In genomic region chr6:11486959-11487358, GRCh38 we compare ENCODE assay signal across 17 cellular contexts. TPM values are rescaled to one million over a fixed set of nuclear protein-coding genes. Genes with fewer than 3 reads are reported as not detected.
A peak's percentile ranks its signal among the peaks of the same experiment; 100 is the strongest.
DNase-seq lines count a peak whose midpoint lies in the region; TF ChIP-seq lines count a peak whose summit lies in the region.
"Had no signal": no experiment of that assay in that cellular context is flagged by ENCODE, and none has a peak within 500 bp of the region (broad histone marks: within the 10 kb centered on the region; RNA-seq: fewer than 3 reads in every experiment).

No MANE protein-coding gene starts in this region.

- WGBS in adrenal gland, 4 donors = 42 to 64% (median 55%) methylated on average over 2 of the region's 2 CpGs
- WGBS in testis, 2 donors = 49 to 63% methylated on average over 2 of the region's 2 CpGs

- no peak overlapping the region for H3K9ac ChIP-seq in neural progenitor cell
- H3K9ac ChIP-seq: BLaER1 treated with 17β-estradiol and CSF1 and Interleukin-3, amounts not matched to agents 10 nM and 100 nM had no signal

- H3K4me3 ChIP-seq in adrenal gland (no peak overlapping the region), neural progenitor cell (no peak overlapping the region), testis (no peak overlapping the region), WERI-Rb-1 (ENCODE audit: low read depth, low read length) (no peak overlapping the region)
- H3K4me3 ChIP-seq: A549; BLaER1 treated with 17β-estradiol and CSF1 and Interleukin-3, amounts not matched to agents 10 nM and 100 nM had no signal

- no peaks in the 10 kb centered on the region for H3K27me3 ChIP-seq in adrenal gland
- H3K27me3 ChIP-seq in neural progenitor cell = no peaks in the 10 kb centered on the region
- H3K27me3 ChIP-seq in testis = no peaks in the 10 kb centered on the region
- no peaks in the 10 kb centered on the region for H3K27me3 ChIP-seq in WERI-Rb-1 (ENCODE audit: insufficient read depth, low read depth, severe bottlenecking)
- H3K27me3 ChIP-seq: BLaER1 treated with 17β-estradiol and CSF1 and Interleukin-3, amounts not matched to agents 10 nM and 100 nM had no signal

- H3K4me1 Mint-ChIP-seq in neural progenitor cell = peaks cover 31% of the 10 kb centered on the region
- H3K4me1 Mint-ChIP-seq: B cell had no signal

- H3K4me1 ChIP-seq in adrenal gland (replicated peaks in 1 of 2) (no peaks in the 10 kb centered on the region), neural progenitor cell (peaks cover 27% of the 10 kb centered on the region), testis (peaks cover 12% of the 10 kb centered on the region)
- H3K4me1 ChIP-seq: A549, Caco-2 had no signal

- peaks cover 20% of the 10 kb centered on the region for H3F3A ChIP-seq in neural progenitor cell (ENCODE audit: low read depth)

- TF ChIP-seq POLR2A in adrenal gland (IDR thresholded peaks at IDR 0.05) = no peak
- no peak for TF ChIP-seq POLR2A in testis (IDR thresholded peaks at IDR 0.05)

- H3K9me3 ChIP-seq in adrenal gland (replicated peaks in 1 of 3) (no peaks in the 10 kb centered on the region), neural progenitor cell (ENCODE audit: low read depth) (no peaks in the 10 kb centered on the region), testis (no peaks in the 10 kb centered on the region), WERI-Rb-1 (ENCODE audit: severe bottlenecking) (no peaks in the 10 kb centered on the region)
- H3K9me3 ChIP-seq: A549; BLaER1 treated with 17β-estradiol and CSF1 and Interleukin-3, amounts not matched to agents 10 nM and 100 nM; Caco-2 had no signal

- TF ChIP-seq CTCF in adrenal gland (IDR thresholded peaks at IDR 0.05) = no peak
- no peak for TF ChIP-seq CTCF in neural progenitor cell (IDR thresholded peaks at IDR 0.05)
- no peak for TF ChIP-seq CTCF in testis (IDR thresholded peaks at IDR 0.05)
- TF ChIP-seq CTCF in WERI-Rb-1 (IDR thresholded peaks at IDR 0.05; ENCODE audit: low read depth, low read length) = no peak

- H4K20me1 ChIP-seq in neural progenitor cell (ENCODE audit: low read depth) = no peaks in the 10 kb centered on the region
- H4K20me1 ChIP-seq: BLaER1 treated with 17β-estradiol and CSF1 and Interleukin-3, amounts not matched to agents 10 nM and 100 nM had no signal

- no peaks in the 10 kb centered on the region for H3K36me3 Mint-ChIP-seq in neural progenitor cell
- H3K36me3 Mint-ChIP-seq: CD8-positive, alpha-beta T cell had no signal

- no peaks in the 10 kb centered on the region for H3K9me3 Mint-ChIP-seq in neural progenitor cell
- H3K9me3 Mint-ChIP-seq: CD4-positive, alpha-beta T cell; CD8-positive, alpha-beta T cell had no signal

- no peaks in the 10 kb centered on the region for H3K79me2 ChIP-seq in neural progenitor cell (ENCODE audit: low read depth)

- no peak overlapping the region for H2AFZ ChIP-seq in neural progenitor cell (replicated peaks)

- no peak overlapping the region for H3K4me3 Mint-ChIP-seq in neural progenitor cell
- H3K4me3 Mint-ChIP-seq: B cell; CD4-positive, alpha-beta T cell; CD8-positive, alpha-beta T cell had no signal

- H3K27ac ChIP-seq in adrenal gland = peak overlapping the region in 1 of 5 donors; percentile 50
- peak overlapping the region; percentile 68 for H3K27ac ChIP-seq in neural progenitor cell
- peak overlapping the region; percentile 55 to 68 for H3K27ac ChIP-seq in testis
- no peak overlapping the region for H3K27ac ChIP-seq in WERI-Rb-1
- H3K27ac ChIP-seq: 22Rv1; BLaER1 treated with 17β-estradiol and CSF1 and Interleukin-3, amounts not matched to agents 10 nM and 100 nM; C4-2B had no signal

- no peak overlapping the region for H3K27ac Mint-ChIP-seq in neural progenitor cell
- H3K27ac Mint-ChIP-seq: B cell; CD4-positive, alpha-beta T cell; CD8-positive, alpha-beta T cell had no signal

- DNase-seq in adrenal gland (peak in 5 of 7 donors; percentile 35 to 53 (median 42)), neural progenitor cell (ENCODE audit: low spot score) (no peak), testis (peak; percentile 57), NCI-H69 (lab: John Stamatoyannopoulos, UW) (no peak), WERI-Rb-1 (no peak)
- DNase-seq: AML-193; Caco-2; Calu3; CD4-positive, alpha-beta T cell; CD8-positive, alpha-beta T cell; DMS79 treated with DMSO at 0.1 percent for 48 hours; GF-D8 had no signal

- intact Hi-C loops in adrenal gland (cut with DNase I) (no loop called here), testis (cut with DNase I; ENCODE audit: low total_unique reads) (no loop called here)

- H3K27me3 Mint-ChIP-seq in neural progenitor cell (ENCODE audit: insufficient read depth, low read depth) = peaks cover 2% of the 10 kb centered on the region
- H3K27me3 Mint-ChIP-seq: B cell; CD4-positive, alpha-beta T cell had no signal

- H3K36me3 ChIP-seq in adrenal gland (replicated peaks in 1 of 2) (no peaks in the 10 kb centered on the region), neural progenitor cell (no peaks in the 10 kb centered on the region), testis (ENCODE audit: low read depth, missing control alignments) (no peaks in the 10 kb centered on the region), WERI-Rb-1 (no peaks in the 10 kb centered on the region)
- H3K36me3 ChIP-seq: BLaER1 treated with 17β-estradiol and CSF1 and Interleukin-3, amounts not matched to agents 10 nM and 100 nM had no signal

- H3K4me2 ChIP-seq in neural progenitor cell = peak overlapping the region; percentile 27
- H3K4me2 ChIP-seq: A549; BLaER1 treated with 17β-estradiol and CSF1 and Interleukin-3, amounts not matched to agents 10 nM and 100 nM had no signal

RNA-seq across cellular contexts. Expression of gene TMEM170B, which starts 50.6 kb away (rescaled TPM):
- total RNA-seq in adrenal gland (1 to 10 TPM; 4.3 to 7.5 (median 4.9) TPM), neural progenitor cell (ENCODE audit: low replicate concordance) (13.6 and 19.7 TPM in 2 replicates), testis (1 to 10 TPM; 6.5 to 8.0 TPM)
- polyA plus RNA-seq in adrenal gland (1 to 10 TPM; 1.1 to 5.9 (median 1.4) TPM), testis (ENCODE audit: insufficient read depth, low read depth, low replicate concordance) (5.6 TPM)

Comparison
In these comparisons a context has a peak if more than half of its experiments do, and no peak if none do; other contexts are left out.
1. DNase-seq: peak in adrenal gland (5 of 7) and testis (single experiment); none in neural progenitor cell (single experiment), NCI-H69 (single experiment) and WERI-Rb-1 (single experiment).